ENCODE assay signal across 23 cellular contexts in the genomic region with DNA sequence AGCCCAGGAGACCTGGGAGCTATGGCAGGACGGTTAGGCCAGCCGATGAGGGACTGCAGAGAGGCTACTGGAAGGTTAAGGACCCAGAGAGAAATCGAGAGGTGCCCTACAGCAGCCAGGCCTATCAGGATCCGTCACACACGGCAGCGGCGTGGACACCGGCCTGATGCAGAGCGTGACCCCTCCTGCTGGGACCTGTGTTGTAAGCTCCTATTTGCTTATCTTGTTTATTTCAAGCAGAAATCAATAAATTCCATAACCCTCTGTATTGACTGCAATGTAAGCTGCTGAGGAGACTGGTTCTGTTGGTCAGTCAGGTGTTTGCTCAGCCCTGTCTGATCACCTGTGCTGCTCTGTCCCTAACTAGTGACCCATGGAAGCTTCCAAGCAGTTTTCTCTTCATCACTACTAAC. TPM values are rescaled to one million over a fixed set of nuclear protein-coding genes. Genes with fewer than 3 reads are reported as not detected.
DNase-seq lines count a peak whose midpoint lies in the region; ATAC-seq and TF ChIP-seq lines count a peak whose summit lies in the region.
"Had no signal": no experiment of that assay in that cellular context is flagged by ENCODE, and none has a peak within 500 bp of the region (broad histone marks: within the 10 kb centered on the region; RNA-seq: fewer than 3 reads in every experiment).

No MANE protein-coding gene starts in this region.

- DNase-seq in HuH-7.5 (ENCODE audit: low spot score) (peak; percentile 73), caudate nucleus (lab: John Stamatoyannopoulos, UW) (no peak), mucosa of gallbladder (ENCODE audit: low spot score) (peak; percentile 77), type B pancreatic cell (ENCODE audit: extremely low spot score, unreplicated experiment) (no peak), kidney glomerular epithelial cell (lab: John Stamatoyannopoulos, UW) (no peak), ecto neural progenitor cell (ENCODE audit: low spot score) (no peak)
- no peak for DNase-seq in activated CD8-positive, alpha-beta memory T cell treated with anti-CD3 and anti-CD28 coated beads, Interleukin-2, amount 50 U/mL, for 4 hours
- DNase-seq: CD4-positive, alpha-beta memory T cell; DMS153; GF-D8; Kasumi-1; MG63; NCI-H1092; NCI-H1436 treated with DMSO at 0.1 percent for 48 hours; NCI-H2081; NCI-H2171 treated with DMSO at 0.1 percent for 48 hours; NCI-H510A treated with DMSO at 0.1 percent for 48 hours; NCI-H774; OCI-M1; Right ventricle myocardium superior had no signal

- H3K27ac Mint-ChIP-seq in type B pancreatic cell = peak overlapping the region; percentile 37
- H3K27ac Mint-ChIP-seq in stimulated activated memory B cell treated with anti-CD40 and anti-IgM and Interleukin-4, amounts not matched to agents 10 μg/mL and 1 μg/mL and 100 μg/mL, for 72 hours = no peak overlapping the region
- H3K27ac Mint-ChIP-seq: IgD-negative memory B cell had no signal

- H3K36me3 Mint-ChIP-seq in type B pancreatic cell = peaks cover 22% of the 10 kb centered on the region
- peaks cover 45% of the 10 kb centered on the region for H3K36me3 Mint-ChIP-seq in stimulated activated memory B cell treated with anti-CD40 and anti-IgM and Interleukin-4, amounts not matched to agents 10 μg/mL and 1 μg/mL and 100 μg/mL, for 72 hours

- H3K27me3 Mint-ChIP-seq in type B pancreatic cell = no peaks in the 10 kb centered on the region
- no peaks in the 10 kb centered on the region for H3K27me3 Mint-ChIP-seq in stimulated activated memory B cell treated with anti-CD40 and anti-IgM and Interleukin-4, amounts not matched to agents 10 μg/mL and 1 μg/mL and 100 μg/mL, for 72 hours
- H3K27me3 Mint-ChIP-seq: CD4-positive, alpha-beta memory T cell; IgD-negative memory B cell had no signal

- no peaks in the 10 kb centered on the region for H3K9me3 Mint-ChIP-seq in type B pancreatic cell
- no peaks in the 10 kb centered on the region for H3K9me3 Mint-ChIP-seq in stimulated activated memory B cell treated with anti-CD40 and anti-IgM and Interleukin-4, amounts not matched to agents 10 μg/mL and 1 μg/mL and 100 μg/mL, for 72 hours
- H3K9me3 Mint-ChIP-seq: IgD-negative memory B cell had no signal

- H3K4me1 Mint-ChIP-seq in type B pancreatic cell (ENCODE audit: unreplicated experiment) = peaks cover 26% of the 10 kb centered on the region
- no peaks in the 10 kb centered on the region for H3K4me1 Mint-ChIP-seq in stimulated activated memory B cell treated with anti-CD40 and anti-IgM and Interleukin-4, amounts not matched to agents 10 μg/mL and 1 μg/mL and 100 μg/mL, for 72 hours
- H3K4me1 Mint-ChIP-seq: CD4-positive, alpha-beta memory T cell; IgD-negative memory B cell had no signal

- ATAC-seq in stimulated activated memory B cell treated with anti-CD40 and anti-IgM and Interleukin-4, amounts not matched to agents 10 μg/mL and 1 μg/mL and 100 μg/mL, for 72 hours = no peak

- no peak overlapping the region for H3K4me3 Mint-ChIP-seq in type B pancreatic cell
- H3K4me3 Mint-ChIP-seq in stimulated activated memory B cell treated with anti-CD40 and anti-IgM and Interleukin-4, amounts not matched to agents 10 μg/mL and 1 μg/mL and 100 μg/mL, for 72 hours = no peak overlapping the region
- H3K4me3 Mint-ChIP-seq: CD4-positive, alpha-beta memory T cell; IgD-negative memory B cell had no signal

- no peak for TF ChIP-seq CTCF in type B pancreatic cell (conservative IDR thresholded peaks at IDR 0.05)

- peak overlapping the region; percentile 79 for H3K27ac ChIP-seq in caudate nucleus (ENCODE audit: low read depth, low read length)
- H3K27ac ChIP-seq: BLaER1 had no signal

RNA-seq across cellular contexts. Expression of gene PPP2R1B, which starts 39.9 kb away (rescaled TPM):
- 42.4 TPM for total RNA-seq in mucosa of gallbladder
- 48.1 and 52.3 TPM in 2 replicates for total RNA-seq in type B pancreatic cell (ENCODE audit: low replicate concordance)

Comparison
In these comparisons a context has a peak if more than half of its experiments do, and no peak if none do; other contexts are left out.
1. DNase-seq: peak in HuH-7.5 (single experiment) and mucosa of gallbladder (single experiment); none in caudate nucleus (0 of 61), type B pancreatic cell (single experiment), kidney glomerular epithelial cell (single experiment), activated CD8-positive, alpha-beta memory T cell treated with anti-CD3 and anti-CD28 coated beads, Interleukin-2, amount 50 U/mL, for 4 hours (single experiment) and ecto neural progenitor cell (single experiment).